Comparison of ENCODE assay signal across 8 cellular contexts in genomic region chr14:92846162-92846897, GRCh38. TPM values are rescaled to one million over a fixed set of nuclear protein-coding genes. Genes with fewer than 3 reads are reported as not detected.
DNase-seq lines count a peak whose midpoint lies in the region; ATAC-seq and TF ChIP-seq lines count a peak whose summit lies in the region.

No MANE protein-coding gene starts in this region.

- H3K4me1 Mint-ChIP-seq in stimulated activated naive CD8-positive, alpha-beta T cell treated with anti-CD3 and anti-CD28 coated beads, Interleukin-15, amount 100 ng/mL, for 72 hours, result peaks cover 37% of the 10 kb centered on the region

- no peaks in the 10 kb centered on the region for H3K9me3 ChIP-seq in PC-9 (ENCODE audit: insufficient read depth, low read depth)

- no TSS peak for BruUV-seq in PC-9 (replicated peaks; lab: Mats Ljungman, UMichigan)

- H3K9me3 Mint-ChIP-seq in stimulated activated naive CD8-positive, alpha-beta T cell treated with anti-CD3 and anti-CD28 coated beads, Interleukin-15, amount 100 ng/mL, for 72 hours, result peaks cover 3 to 8% of the 10 kb centered on the region in 2 donors

- H3K27me3 Mint-ChIP-seq in stimulated activated naive CD8-positive, alpha-beta T cell treated with anti-CD3 and anti-CD28 coated beads, Interleukin-15, amount 100 ng/mL, for 72 hours, result no peaks in the 10 kb centered on the region

- H3K4me3 ChIP-seq in PC-9, result no peak overlapping the region

- ATAC-seq in HG02610 (IDR thresholded peaks at IDR 0.05; ENCODE audit: unreplicated experiment), result peak; percentile 83
- ATAC-seq in stimulated activated naive CD8-positive, alpha-beta T cell treated with anti-CD3 and anti-CD28 coated beads, Interleukin-15, amount 100 ng/mL, for 72 hours, result peak; percentile 96

- H3K27me3 ChIP-seq in PC-9 (ENCODE audit: insufficient read depth, low read depth), result no peaks in the 10 kb centered on the region

- intact Hi-C loops in PC-9 (cut with micrococcal nuclease; ENCODE audit: unreplicated experiment), result no loop called here

- no peak overlapping the region for H3K4me2 ChIP-seq in PC-9

- peak overlapping the region in 1 of 2 donors; percentile 13 for H3K27ac Mint-ChIP-seq in stimulated activated naive CD8-positive, alpha-beta T cell treated with anti-CD3 and anti-CD28 coated beads, Interleukin-15, amount 100 ng/mL, for 72 hours

- H4K20me1 ChIP-seq in PC-9 (ENCODE audit: insufficient read depth), result no peaks in the 10 kb centered on the region

- no peaks in the 10 kb centered on the region for H3K9me2 ChIP-seq in PC-9 (ENCODE audit: insufficient read depth)

- CTCF ChIA-PET in PC-9 (lab: Charles Lee), result no interaction called here

- H3K36me3 ChIP-seq in PC-9 (ENCODE audit: low read depth), result no peaks in the 10 kb centered on the region

- H3K79me2 ChIP-seq in PC-9 (ENCODE audit: low read depth), result no peaks in the 10 kb centered on the region

- POLR2A ChIA-PET in PC-9 (lab: Charles Lee; ENCODE audit: unreplicated experiment), result no interaction called here

- no peak overlapping the region for H3K27ac ChIP-seq in PC-9

- H2AFZ ChIP-seq in PC-9, result no peak overlapping the region

- peak overlapping the region in 1 of 2 donors; percentile 6 for H3K4me3 Mint-ChIP-seq in stimulated activated naive CD8-positive, alpha-beta T cell treated with anti-CD3 and anti-CD28 coated beads, Interleukin-15, amount 100 ng/mL, for 72 hours

- TF ChIP-seq CTCF in PC-9 (conservative IDR thresholded peaks at IDR 0.05), result no peak

- peak; percentile 66 for DNase-seq in activated effector memory CD4-positive, alpha-beta T cell treated with anti-CD3 and anti-CD28 coated beads, Interleukin-2, amount 50 U/mL, for 16 hours
- DNase-seq in activated effector memory CD4-positive, alpha-beta T cell treated with Interleukin-2 at 50 U/mL for 16 hours, result no peak
- peak; percentile 73 for DNase-seq in NOMO-1 treated with dmso at 0.1 percent for 144 hours (lab: John Stamatoyannopoulos, UW; ENCODE audit: unreplicated experiment)
- DNase-seq in fibroblast of gingiva (ENCODE audit: low read depth), result peak; percentile 27
- DNase-seq in stimulated activated naive CD8-positive, alpha-beta T cell treated with anti-CD3 and anti-CD28 coated beads, Interleukin-15, amount 100 ng/mL, for 72 hours, result peak; percentile 43 to 65
- no peak for DNase-seq in KG1 (lab: John Stamatoyannopoulos, UW)
- DNase-seq in PC-9, result no peak

- no peaks in the 10 kb centered on the region for H3K4me1 ChIP-seq in PC-9 (replicated peaks; ENCODE audit: insufficient read depth)

- no peaks in the 10 kb centered on the region; the same call in 1 of the 2 replicates for H3F3A ChIP-seq in PC-9 (ENCODE audit: insufficient read depth, low read depth)

RNA-seq across cellular contexts. Expression of gene GOLGA5, which starts 52.2 kb away (rescaled TPM):
- total RNA-seq in PC-9 (2021), result 17.2 and 22.6 TPM in 2 replicates

Comparison
In these comparisons a context has a peak if more than half of its experiments do, and no peak if none do; other contexts are left out.
1. DNase-seq: peak in activated effector memory CD4-positive, alpha-beta T cell treated with anti-CD3 and anti-CD28 coated beads, Interleukin-2, amount 50 U/mL, for 16 hours (single experiment), NOMO-1 treated with dmso at 0.1 percent for 144 hours (single experiment), fibroblast of gingiva (single experiment) and stimulated activated naive CD8-positive, alpha-beta T cell treated with anti-CD3 and anti-CD28 coated beads, Interleukin-15, amount 100 ng/mL, for 72 hours (2 of 2); none in activated effector memory CD4-positive, alpha-beta T cell treated with Interleukin-2 at 50 U/mL for 16 hours (single experiment), KG1 (single experiment) and PC-9 (0 of 2).